ENCODE assay signal across 1 cellular context in genomic region chr13:30673669-30674521, GRCh38.
TF ChIP-seq lines count a peak whose summit lies in the region.

No MANE protein-coding gene starts in this region.

TF ChIP-seq in HEK293, 187 proteins besides CTCF, POLR2A, EP300 and RAD21 (continued from another document):
- TF ChIP-seq, protein P1, sequence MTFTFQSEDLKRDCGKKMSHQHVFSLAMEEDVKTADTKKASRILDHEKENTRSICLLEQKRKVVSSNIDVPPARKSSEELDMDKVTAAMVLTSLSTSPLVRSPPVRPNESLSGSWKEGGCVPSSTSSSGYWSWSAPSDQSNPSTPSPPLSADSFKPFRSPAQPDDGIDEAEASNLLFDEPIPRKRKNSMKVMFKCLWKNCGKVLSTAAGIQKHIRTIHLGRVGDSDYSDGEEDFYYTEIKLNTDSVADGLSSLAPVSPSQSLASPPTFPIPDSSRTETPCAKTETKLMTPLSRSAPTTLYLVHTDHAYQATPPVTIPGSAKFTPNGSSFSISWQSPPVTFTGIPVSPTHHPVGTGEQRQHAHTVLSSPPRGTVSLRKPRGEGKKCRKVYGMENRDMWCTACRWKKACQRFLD (tag by site-specific recombination; IDR thresholded peaks at IDR 0.05): no peak
- TF ChIP-seq YY1 (tag by site-specific recombination; IDR thresholded peaks at IDR 0.05): peak; percentile 75
- TF ChIP-seq IKZF3 (tag by site-specific recombination; IDR thresholded peaks at IDR 0.05): no peak
- TF ChIP-seq, protein P2, sequence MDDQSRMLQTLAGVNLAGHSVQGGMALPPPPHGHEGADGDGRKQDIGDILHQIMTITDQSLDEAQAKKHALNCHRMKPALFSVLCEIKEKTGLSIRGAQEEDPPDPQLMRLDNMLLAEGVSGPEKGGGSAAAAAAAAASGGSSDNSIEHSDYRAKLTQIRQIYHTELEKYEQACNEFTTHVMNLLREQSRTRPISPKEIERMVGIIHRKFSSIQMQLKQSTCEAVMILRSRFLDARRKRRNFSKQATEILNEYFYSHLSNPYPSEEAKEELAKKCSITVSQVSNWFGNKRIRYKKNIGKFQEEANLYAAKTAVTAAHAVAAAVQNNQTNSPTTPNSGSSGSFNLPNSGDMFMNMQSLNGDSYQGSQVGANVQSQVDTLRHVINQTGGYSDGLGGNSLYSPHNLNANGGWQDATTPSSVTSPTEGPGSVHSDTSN (CRISPR knock-in tag; IDR thresholded peaks at IDR 0.05): no peak
- TF ChIP-seq ZNF214 (tag by site-specific recombination; IDR thresholded peaks at IDR 0.05; ENCODE audit: borderline replicate concordance): no peak
- peak; percentile 75 for TF ChIP-seq ZNF324 (tag by site-specific recombination; IDR thresholded peaks at IDR 0.05)
- no peak for TF ChIP-seq ZNF155 (tag by site-specific recombination; IDR thresholded peaks at IDR 0.05)
- peak; percentile 29; the same call in 1 of the 2 replicates for TF ChIP-seq ZNF423 (tag by site-specific recombination; IDR thresholded peaks at IDR 0.05)
- TF ChIP-seq ZNF433 (tag by site-specific recombination; IDR thresholded peaks at IDR 0.05; ENCODE audit: low read depth): no peak
- no peak for TF ChIP-seq OSR2 (tag by site-specific recombination; IDR thresholded peaks at IDR 0.05)
- TF ChIP-seq ZNF777 (tag by site-specific recombination; IDR thresholded peaks at IDR 0.05; ENCODE audit: borderline replicate concordance): no peak
- TF ChIP-seq ZNF530 (tag by site-specific recombination; IDR thresholded peaks at IDR 0.05; ENCODE audit: low read depth): no peak
- TF ChIP-seq ZSCAN4 (tag by site-specific recombination; IDR thresholded peaks at IDR 0.05): no peak
- TF ChIP-seq ZBTB20 (tag by site-specific recombination; IDR thresholded peaks at IDR 0.05): peak; percentile 39; the same call in 1 of the 2 replicates
- peak; percentile 8; the same call in 1 of the 2 replicates for TF ChIP-seq TRIM28 (IDR thresholded peaks at IDR 0.05; ENCODE audit: borderline replicate concordance, low read length)
- no peak for TF ChIP-seq ZNF391 (tag by site-specific recombination; IDR thresholded peaks at IDR 0.05; ENCODE audit: borderline replicate concordance, low read depth)
- TF ChIP-seq ZNF549 (tag by site-specific recombination; IDR thresholded peaks at IDR 0.05): no peak
- TF ChIP-seq GFI1B (tag by site-specific recombination; IDR thresholded peaks at IDR 0.05): no peak
- TF ChIP-seq, protein P3, sequence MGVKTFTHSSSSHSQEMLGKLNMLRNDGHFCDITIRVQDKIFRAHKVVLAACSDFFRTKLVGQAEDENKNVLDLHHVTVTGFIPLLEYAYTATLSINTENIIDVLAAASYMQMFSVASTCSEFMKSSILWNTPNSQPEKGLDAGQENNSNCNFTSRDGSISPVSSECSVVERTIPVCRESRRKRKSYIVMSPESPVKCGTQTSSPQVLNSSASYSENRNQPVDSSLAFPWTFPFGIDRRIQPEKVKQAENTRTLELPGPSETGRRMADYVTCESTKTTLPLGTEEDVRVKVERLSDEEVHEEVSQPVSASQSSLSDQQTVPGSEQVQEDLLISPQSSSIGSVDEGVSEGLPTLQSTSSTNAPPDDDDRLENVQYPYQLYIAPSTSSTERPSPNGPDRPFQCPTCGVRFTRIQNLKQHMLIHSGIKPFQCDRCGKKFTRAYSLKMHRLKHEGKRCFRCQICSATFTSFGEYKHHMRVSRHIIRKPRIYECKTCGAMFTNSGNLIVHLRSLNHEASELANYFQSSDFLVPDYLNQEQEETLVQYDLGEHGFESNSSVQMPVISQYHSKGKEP (tag by site-specific recombination; IDR thresholded peaks at IDR 0.05): peak; percentile 59
- no peak for TF ChIP-seq EGR2 (tag by site-specific recombination; IDR thresholded peaks at IDR 0.05; ENCODE audit: low read depth)
- TF ChIP-seq, protein P4, sequence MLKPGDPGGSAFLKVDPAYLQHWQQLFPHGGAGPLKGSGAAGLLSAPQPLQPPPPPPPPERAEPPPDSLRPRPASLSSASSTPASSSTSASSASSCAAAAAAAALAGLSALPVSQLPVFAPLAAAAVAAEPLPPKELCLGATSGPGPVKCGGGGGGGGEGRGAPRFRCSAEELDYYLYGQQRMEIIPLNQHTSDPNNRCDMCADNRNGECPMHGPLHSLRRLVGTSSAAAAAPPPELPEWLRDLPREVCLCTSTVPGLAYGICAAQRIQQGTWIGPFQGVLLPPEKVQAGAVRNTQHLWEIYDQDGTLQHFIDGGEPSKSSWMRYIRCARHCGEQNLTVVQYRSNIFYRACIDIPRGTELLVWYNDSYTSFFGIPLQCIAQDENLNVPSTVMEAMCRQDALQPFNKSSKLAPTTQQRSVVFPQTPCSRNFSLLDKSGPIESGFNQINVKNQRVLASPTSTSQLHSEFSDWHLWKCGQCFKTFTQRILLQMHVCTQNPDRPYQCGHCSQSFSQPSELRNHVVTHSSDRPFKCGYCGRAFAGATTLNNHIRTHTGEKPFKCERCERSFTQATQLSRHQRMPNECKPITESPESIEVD (tag by site-specific recombination; IDR thresholded peaks at IDR 0.05): no peak
- TF ChIP-seq ZNF133 (tag by site-specific recombination; IDR thresholded peaks at IDR 0.05): no peak
- no peak for TF ChIP-seq ZNF785 (tag by site-specific recombination; IDR thresholded peaks at IDR 0.05)
- no peak for TF ChIP-seq HOXD13 (CRISPR knock-in tag; IDR thresholded peaks at IDR 0.05; ENCODE audit: borderline replicate concordance)
- no peak for TF ChIP-seq ZNF843 (tag by site-specific recombination; IDR thresholded peaks at IDR 0.05)
- TF ChIP-seq ZNF792 (tag by site-specific recombination; IDR thresholded peaks at IDR 0.05): no peak
- no peak for TF ChIP-seq ZNF19 (tag by site-specific recombination; IDR thresholded peaks at IDR 0.05; ENCODE audit: low read depth)
- TF ChIP-seq ZNF629 (tag by site-specific recombination; IDR thresholded peaks at IDR 0.05): peak; percentile 63; the same call in 1 of the 2 replicates
- peak; percentile 69 for TF ChIP-seq GLIS1 (tag by site-specific recombination; IDR thresholded peaks at IDR 0.05)
- no peak for TF ChIP-seq GLI2 (tag by site-specific recombination; IDR thresholded peaks at IDR 0.05; ENCODE audit: borderline replicate concordance, low read depth)
- TF ChIP-seq GLIS2 (tag by site-specific recombination; IDR thresholded peaks at IDR 0.05): peak; percentile 91
- 0 out of 2 replicates have a peak, but pooled peaks have one; percentile 15 for TF ChIP-seq KLF16 (tag by site-specific recombination; IDR thresholded peaks at IDR 0.05)
- peak; percentile 97 for TF ChIP-seq ZBTB48 (tag by site-specific recombination; IDR thresholded peaks at IDR 0.05)
- no peak for TF ChIP-seq ZNF580 (tag by site-specific recombination; IDR thresholded peaks at IDR 0.05)
- no peak for TF ChIP-seq SP2 (tag by site-specific recombination; IDR thresholded peaks at IDR 0.05)
- TF ChIP-seq ZNF596 (tag by site-specific recombination; IDR thresholded peaks at IDR 0.05): no peak
- TF ChIP-seq ZNF341 (tag by site-specific recombination; IDR thresholded peaks at IDR 0.05; ENCODE audit: low read depth): 0 out of 2 replicates have a peak, but pooled peaks have one; percentile 28
- no peak for TF ChIP-seq ZNF513 (tag by site-specific recombination; IDR thresholded peaks at IDR 0.05)
- TF ChIP-seq ZNF561 (tag by site-specific recombination; IDR thresholded peaks at IDR 0.05; ENCODE audit: borderline replicate concordance): peak; percentile 87; the same call in 1 of the 2 replicates
- TF ChIP-seq ZNF311 (tag by site-specific recombination; IDR thresholded peaks at IDR 0.05; ENCODE audit: borderline replicate concordance): no peak
- TF ChIP-seq KLF17 (tag by site-specific recombination; IDR thresholded peaks at IDR 0.05): peak; percentile 48; the same call in 1 of the 2 replicates
- TF ChIP-seq ZNF157 (tag by site-specific recombination; IDR thresholded peaks at IDR 0.05): no peak
- no peak; the same call in 1 of the 2 replicates for TF ChIP-seq ZNF10 (tag by site-specific recombination; IDR thresholded peaks at IDR 0.05)
- TF ChIP-seq, protein P5, sequence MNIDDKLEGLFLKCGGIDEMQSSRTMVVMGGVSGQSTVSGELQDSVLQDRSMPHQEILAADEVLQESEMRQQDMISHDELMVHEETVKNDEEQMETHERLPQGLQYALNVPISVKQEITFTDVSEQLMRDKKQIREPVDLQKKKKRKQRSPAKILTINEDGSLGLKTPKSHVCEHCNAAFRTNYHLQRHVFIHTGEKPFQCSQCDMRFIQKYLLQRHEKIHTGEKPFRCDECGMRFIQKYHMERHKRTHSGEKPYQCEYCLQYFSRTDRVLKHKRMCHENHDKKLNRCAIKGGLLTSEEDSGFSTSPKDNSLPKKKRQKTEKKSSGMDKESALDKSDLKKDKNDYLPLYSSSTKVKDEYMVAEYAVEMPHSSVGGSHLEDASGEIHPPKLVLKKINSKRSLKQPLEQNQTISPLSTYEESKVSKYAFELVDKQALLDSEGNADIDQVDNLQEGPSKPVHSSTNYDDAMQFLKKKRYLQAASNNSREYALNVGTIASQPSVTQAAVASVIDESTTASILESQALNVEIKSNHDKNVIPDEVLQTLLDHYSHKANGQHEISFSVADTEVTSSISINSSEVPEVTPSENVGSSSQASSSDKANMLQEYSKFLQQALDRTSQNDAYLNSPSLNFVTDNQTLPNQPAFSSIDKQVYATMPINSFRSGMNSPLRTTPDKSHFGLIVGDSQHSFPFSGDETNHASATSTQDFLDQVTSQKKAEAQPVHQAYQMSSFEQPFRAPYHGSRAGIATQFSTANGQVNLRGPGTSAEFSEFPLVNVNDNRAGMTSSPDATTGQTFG (tag by site-specific recombination; IDR thresholded peaks at IDR 0.05; ENCODE audit: borderline replicate concordance): no peak
- no peak for TF ChIP-seq SALL2 (tag by site-specific recombination; IDR thresholded peaks at IDR 0.05; ENCODE audit: borderline replicate concordance)
- no peak for TF ChIP-seq ZNF223 (tag by site-specific recombination; IDR thresholded peaks at IDR 0.05)
- TF ChIP-seq ZNF544 (tag by site-specific recombination; IDR thresholded peaks at IDR 0.05): no peak
